17 cellular contexts compared by ENCODE assay signal in genomic region chr6:144809120-144809519, GRCh38.
DNase-seq lines count a peak whose midpoint lies in the region; ATAC-seq, FAIRE-seq and TF ChIP-seq lines count a peak whose summit lies in the region.
"Had no signal": no experiment of that assay in that cellular context is flagged by ENCODE, and none has a peak within 500 bp of the region (broad histone marks: within the 10 kb centered on the region; RNA-seq: fewer than 3 reads in every experiment).

No MANE protein-coding gene starts in this region.

- peaks cover 7% of the 10 kb centered on the region for H3K36me3 Mint-ChIP-seq in astrocyte (ENCODE audit: low read depth, unreplicated experiment)

- H3K4me1 ChIP-seq in astrocyte (ENCODE audit: insufficient read depth, low read length): peaks cover 4% of the 10 kb centered on the region

- no peak overlapping the region for H3K4me2 ChIP-seq in astrocyte (ENCODE audit: low read length)

- H3K4me1 Mint-ChIP-seq in astrocyte (ENCODE audit: low read depth, unreplicated experiment): peaks cover 5% of the 10 kb centered on the region
- H3K4me1 Mint-ChIP-seq: activated CD4-positive, alpha-beta memory T cell treated with anti-CD3 and anti-CD28 coated beads, Interleukin-2, amount 10 ng/mL, durations not matched to agents 7 days and 5 days had no signal

- FAIRE-seq in astrocyte (lab: Jason Lieb, UNC): peak; percentile 55
- FAIRE-seq: endometrium had no signal

- no peak overlapping the region for H3K9ac ChIP-seq in astrocyte (ENCODE audit: low read length)

- no peaks in the 10 kb centered on the region for H3K79me2 ChIP-seq in astrocyte (ENCODE audit: insufficient read depth, low read length)

- intact Hi-C loops in left cardiac atrium (cut with DNase I): no loop called here

- no peaks in the 10 kb centered on the region for H3K9me3 ChIP-seq in astrocyte (ENCODE audit: insufficient read depth, low read depth, low read length)
- H3K9me3 ChIP-seq: gastroesophageal sphincter had no signal

- ATAC-seq in left cardiac atrium (no peak), GM18858 (IDR thresholded peaks at IDR 0.05; ENCODE audit: unreplicated experiment) (no peak)
- ATAC-seq: gastroesophageal sphincter, Panc1 had no signal

- no peaks in the 10 kb centered on the region for H3K27me3 Mint-ChIP-seq in astrocyte (ENCODE audit: low read depth, unreplicated experiment)
- H3K27me3 Mint-ChIP-seq: activated CD4-positive, alpha-beta memory T cell treated with anti-CD3 and anti-CD28 coated beads, Interleukin-2, amount 10 ng/mL, durations not matched to agents 7 days and 5 days had no signal

- H3K27ac Mint-ChIP-seq in astrocyte (ENCODE audit: unreplicated experiment): no peak overlapping the region
- H3K27ac Mint-ChIP-seq: activated CD4-positive, alpha-beta memory T cell treated with anti-CD3 and anti-CD28 coated beads, Interleukin-2, amount 10 ng/mL, durations not matched to agents 7 days and 5 days had no signal

- no peak overlapping the region for H2AFZ ChIP-seq in astrocyte (ENCODE audit: low read depth, low read length)

- H3K4me3 ChIP-seq in AG10803 (ENCODE audit: low read length) (no peak overlapping the region), astrocyte (ENCODE audit: insufficient read depth, low read depth, low read length) (no peak overlapping the region)
- H3K4me3 ChIP-seq: gastroesophageal sphincter had no signal

- no peak overlapping the region for H3K27ac ChIP-seq in astrocyte (ENCODE audit: low read depth, low read length)
- H3K27ac ChIP-seq: gastroesophageal sphincter had no signal

- H3K36me3 ChIP-seq in astrocyte (ENCODE audit: insufficient read depth, low read length): no peaks in the 10 kb centered on the region

- H3K4me3 Mint-ChIP-seq in astrocyte (ENCODE audit: unreplicated experiment): no peak overlapping the region
- H3K4me3 Mint-ChIP-seq: activated CD4-positive, alpha-beta memory T cell treated with anti-CD3 and anti-CD28 coated beads, Interleukin-2, amount 10 ng/mL, durations not matched to agents 7 days and 5 days had no signal

- H3K9me3 Mint-ChIP-seq in astrocyte (ENCODE audit: unreplicated experiment): no peaks in the 10 kb centered on the region
- H3K9me3 Mint-ChIP-seq: activated CD4-positive, alpha-beta memory T cell treated with anti-CD3 and anti-CD28 coated beads, Interleukin-2, amount 10 ng/mL, durations not matched to agents 7 days and 5 days had no signal

- no peaks in the 10 kb centered on the region for H3K27me3 ChIP-seq in astrocyte (ENCODE audit: insufficient read depth, low read length)
- H3K27me3 ChIP-seq: gastroesophageal sphincter had no signal

- no peak for TF ChIP-seq CTCF in AG10803 (conservative IDR thresholded peaks at IDR 0.05; ENCODE audit: low read length)
- TF ChIP-seq CTCF in astrocyte (IDR thresholded peaks at IDR 0.05; ENCODE audit: insufficient read depth, low read depth, low read length): no peak

- H4K20me1 ChIP-seq in astrocyte (ENCODE audit: insufficient read depth, low read length): no peaks in the 10 kb centered on the region

- DNase-seq in AG10803 (ENCODE audit: low read depth) (peak; percentile 42), HPDE6-E6E7 (ENCODE audit: extremely low spot score) (peak; percentile 31), astrocyte (ENCODE audit: low read depth) (peak; percentile 21), kidney tubule cell (ENCODE audit: low spot score) (peak; percentile 84), DMS79 (lab: John Stamatoyannopoulos, UW) (no peak), superior temporal gyrus (ENCODE audit: extremely low spot score) (no peak), left cardiac atrium (no peak)
- DNase-seq: activated CD4-positive, alpha-beta memory T cell treated with anti-CD3 and anti-CD28 coated beads, Interleukin-2, amount 10 ng/mL, durations not matched to agents 7 days and 5 days; activated T-cell treated with anti-CD3 and anti-CD28 coated beads, Interleukin-2, amount 50 U/mL, for 48 hours; cerebellar nuclear complex; GF-D8; NCI-H2107; stimulated activated CD4-positive, alpha-beta T cell treated with anti-CD3 and anti-CD28 coated beads, Interleukin-15, amount 100 ng/mL, for 24 hours had no signal

Comparison
In these comparisons a context has a peak if more than half of its experiments do, and no peak if none do; other contexts are left out.
1. DNase-seq: peak in AG10803 (single experiment), HPDE6-E6E7 (single experiment), astrocyte (single experiment) and kidney tubule cell (single experiment); none in DMS79 (single experiment), superior temporal gyrus (single experiment) and left cardiac atrium (single experiment).